In genomic region chr2:86234573-86235131, GRCh38 we compare ENCODE assay signal across 1 cellular context.
TF ChIP-seq lines count a peak whose summit lies in the region.

No MANE protein-coding gene starts in this region.

TF ChIP-seq in HepG2, 621 proteins besides CTCF, POLR2A, EP300 and RAD21 (continued from another document):
- TF ChIP-seq ZBED4 (CRISPR knock-in tag; IDR thresholded peaks at IDR 0.05; ENCODE audit: borderline replicate concordance) (no peak), XBP1 (CRISPR knock-in tag; IDR thresholded peaks at IDR 0.05) (no peak), EZH2 (conservative IDR thresholded peaks at IDR 0.05; ENCODE audit: low read depth, low read length) (no peak), PCBP1 (IDR thresholded peaks at IDR 0.05; ENCODE audit: borderline replicate concordance, low read depth, low read length) (no peak), ELK4 (CRISPR knock-in tag; IDR thresholded peaks at IDR 0.05; ENCODE audit: borderline replicate concordance) (no peak), ZNF30 (CRISPR knock-in tag; IDR thresholded peaks at IDR 0.05) (no peak), ZNF772 (CRISPR knock-in tag; IDR thresholded peaks at IDR 0.05) (no peak), ZNF343 (CRISPR knock-in tag; IDR thresholded peaks at IDR 0.05) (no peak), MAFK (conservative IDR thresholded peaks at IDR 0.05 in 1 of 2, IDR thresholded peaks at IDR 0.05 in 1 of 2; ENCODE audit: low read length in 2 of 2) (peak; percentile 68 to 69), FOXO4 (CRISPR knock-in tag; conservative IDR thresholded peaks at IDR 0.05) (0 out of 2 replicates have a peak, but pooled peaks have one; percentile 51), E2F5 (CRISPR knock-in tag; conservative IDR thresholded peaks at IDR 0.05) (no peak), PAWR (CRISPR knock-in tag; IDR thresholded peaks at IDR 0.05; ENCODE audit: borderline replicate concordance) (no peak), ETV6 (CRISPR knock-in tag; conservative IDR thresholded peaks at IDR 0.05) (no peak), ZBTB7B (CRISPR knock-in tag; IDR thresholded peaks at IDR 0.05) (no peak), ZNF460 (CRISPR knock-in tag; IDR thresholded peaks at IDR 0.05; ENCODE audit: borderline replicate concordance) (no peak)
